ENCODE assay signal across 15 cellular contexts in genomic region chr6:34057191-34057590, GRCh38.
"Had no signal": no experiment of that assay in that cellular context is flagged by ENCODE, and none has a peak within 500 bp of the region (broad histone marks: within the 10 kb centered on the region; RNA-seq: fewer than 3 reads in every experiment).

No MANE protein-coding gene starts in this region.

- H3K9me3 ChIP-seq: esophagus muscularis mucosa, gastrocnemius medialis, left lung, lower lobe of right lung, right atrium auricular region, stomach had no signal

- H3K36me3 Mint-ChIP-seq: memory B cell; natural killer cell treated with Interleukin-12 subunit alpha and Interleukin-12 subunit beta and Interleukin-15 and Interleukin-18, amount 100 ng/mL, for 72 hours had no signal

- H3K27ac ChIP-seq: left lung, lower lobe of right lung, right atrium auricular region had no signal

- H3K9me3 Mint-ChIP-seq: memory B cell; natural killer cell treated with Interleukin-12 subunit alpha and Interleukin-12 subunit beta and Interleukin-15 and Interleukin-18, amount 100 ng/mL, for 72 hours had no signal

- H3K4me1 ChIP-seq: gastrocnemius medialis, left lung, lower lobe of right lung had no signal

- H3K27me3 ChIP-seq: right atrium auricular region had no signal

- H3K36me3 ChIP-seq: esophagus muscularis mucosa, gastrocnemius medialis, left lung, lower lobe of right lung, right atrium auricular region, stomach had no signal

- DNase-seq: effector memory CD4-positive, alpha-beta T cell; gastrocnemius medialis; islet precursor cell; lower lobe of right lung; midbrain; small intestine; stimulated activated CD4-positive, alpha-beta T cell treated with anti-CD3 and anti-CD28 coated beads, Interleukin-12 subunit alpha, Interleukin-12 subunit beta, amount 100 ng/mL, for 4 hours; stimulated activated naive CD4-positive, alpha-beta T cell; stomach; trophoblast cell had no signal

- H3K4me3 ChIP-seq: left lung had no signal

- H3K4me3 Mint-ChIP-seq: memory B cell; natural killer cell treated with Interleukin-12 subunit alpha and Interleukin-12 subunit beta and Interleukin-15 and Interleukin-18, amount 100 ng/mL, for 72 hours had no signal

- H3K27ac Mint-ChIP-seq: memory B cell; natural killer cell treated with Interleukin-12 subunit alpha and Interleukin-12 subunit beta and Interleukin-15 and Interleukin-18, amount 100 ng/mL, for 72 hours had no signal
